In genomic region chr16:80996688-80997138, GRCh38 we compare ENCODE assay signal across 12 cellular contexts. TPM values are rescaled to one million over a fixed set of nuclear protein-coding genes. Genes with fewer than 3 reads are reported as not detected.
DNase-seq lines count a peak whose midpoint lies in the region; ATAC-seq and TF ChIP-seq lines count a peak whose summit lies in the region.
"Had no signal": no experiment of that assay in that cellular context is flagged by ENCODE, and none has a peak within 500 bp of the region (broad histone marks: within the 10 kb centered on the region; RNA-seq: fewer than 3 reads in every experiment).

No MANE protein-coding gene starts in this region.

- no peak for DNase-seq in activated naive CD4-positive, alpha-beta T cell treated with anti-CD3 and anti-CD28 coated beads, Interleukin-2, amount 10 ng/mL, durations not matched to agents 7 days and 5 days
- no peak for DNase-seq in activated naive CD4-positive, alpha-beta T cell treated with anti-CD3 and anti-CD28 coated beads, Interleukin-2, amount 50 U/mL, for 16 hours
- DNase-seq in NCI-H1417 treated with DMSO at 0.1 percent for 48 hours (lab: John Stamatoyannopoulos, UW) (peak; percentile 73), hepatocyte (ENCODE audit: low spot score) (no peak), erythroblast (lab: John Stamatoyannopoulos, UW) (no peak), esophagus muscularis mucosa (ENCODE audit: extremely low spot score) (no peak)
- DNase-seq: DND-41; effector CD8-positive, alpha-beta T cell; NCI-H1694 treated with DMSO at 0.1 percent for 48 hours; occipital lobe had no signal

- H3K27me3 Mint-ChIP-seq in activated naive CD4-positive, alpha-beta T cell treated with anti-CD3 and anti-CD28 coated beads, Interleukin-2, amount 10 ng/mL, durations not matched to agents 7 days and 5 days, result no peaks in the 10 kb centered on the region

- peaks cover 59% of the 10 kb centered on the region for H3K4me1 Mint-ChIP-seq in activated naive CD4-positive, alpha-beta T cell treated with anti-CD3 and anti-CD28 coated beads, Interleukin-2, amount 10 ng/mL, durations not matched to agents 7 days and 5 days

- peak overlapping the region; percentile 71 for H3K4me2 ChIP-seq in hepatocyte

- CTCF ChIA-PET in activated naive CD4-positive, alpha-beta T cell treated with anti-CD3 and anti-CD28 coated beads, Interleukin-2, amount 10 ng/mL, durations not matched to agents 7 days and 5 days (lab: Charles Lee), result interaction anchor here (1.8 kb wide), 1 partner anchor 9 kb away, joined by 5 read pairs; no protein-coding TSS in a partner anchor

- no peak for TF ChIP-seq EP300 in esophagus muscularis mucosa (IDR thresholded peaks at IDR 0.05)

- no peaks in the 10 kb centered on the region for H3K27me3 ChIP-seq in hepatocyte
- H3K27me3 ChIP-seq in thymus (ENCODE audit: control insufficient read depth, insufficient read depth), result no peaks in the 10 kb centered on the region
- H3K27me3 ChIP-seq in esophagus muscularis mucosa, result no peaks in the 10 kb centered on the region

- H3K4me3 ChIP-seq in hepatocyte (no peak overlapping the region), thymus (ENCODE audit: low read length) (peak overlapping the region; percentile 37), esophagus muscularis mucosa (peak overlapping the region in 1 of 4 donors; percentile 2)

- intact Hi-C loops in esophagus muscularis mucosa (cut with DNase I), result no loop called here

- no peaks in the 10 kb centered on the region for H3K9me3 ChIP-seq in hepatocyte (ENCODE audit: low read depth)
- H3K9me3 ChIP-seq in thymus (ENCODE audit: control insufficient read depth), result no peaks in the 10 kb centered on the region
- H3K9me3 ChIP-seq in esophagus muscularis mucosa, result no peaks in the 10 kb centered on the region

- H4K20me1 ChIP-seq in hepatocyte (ENCODE audit: insufficient read depth, poor library complexity, severe bottlenecking), result no peaks in the 10 kb centered on the region

- no peaks in the 10 kb centered on the region for H3K9me2 ChIP-seq in hepatocyte (replicated peaks; ENCODE audit: insufficient read depth)

- no peaks in the 10 kb centered on the region for H3K9me3 Mint-ChIP-seq in activated naive CD4-positive, alpha-beta T cell treated with anti-CD3 and anti-CD28 coated beads, Interleukin-2, amount 10 ng/mL, durations not matched to agents 7 days and 5 days

- H3K4me3 Mint-ChIP-seq in activated naive CD4-positive, alpha-beta T cell treated with anti-CD3 and anti-CD28 coated beads, Interleukin-2, amount 10 ng/mL, durations not matched to agents 7 days and 5 days, result peak overlapping the region; percentile 75

- H3K36me3 ChIP-seq in hepatocyte (replicated peaks; ENCODE audit: insufficient read depth, low read depth), result no peaks in the 10 kb centered on the region
- H3K36me3 ChIP-seq in thymus (ENCODE audit: control insufficient read depth, insufficient read depth), result no peaks in the 10 kb centered on the region
- no peaks in the 10 kb centered on the region for H3K36me3 ChIP-seq in esophagus muscularis mucosa

- H3K27ac ChIP-seq in hepatocyte (peak overlapping the region; percentile 70), thymus (ENCODE audit: low read depth) (no peak overlapping the region), esophagus muscularis mucosa (replicated peaks in 1 of 4) (no peak overlapping the region)

- WGBS in hepatocyte (ENCODE audit: low lambda C conversion rate, missing lambda C conversion rate), result 66% methylated on average over 4 of the region's 4 CpGs
- 44% methylated on average over 4 of the region's 4 CpGs for WGBS in thymus
- 53% methylated on average over 4 of the region's 4 CpGs for WGBS in esophagus muscularis mucosa

- H3K79me2 ChIP-seq in hepatocyte, result peaks cover 84% of the 10 kb centered on the region

- H3K36me3 Mint-ChIP-seq in activated naive CD4-positive, alpha-beta T cell treated with anti-CD3 and anti-CD28 coated beads, Interleukin-2, amount 10 ng/mL, durations not matched to agents 7 days and 5 days, result peaks cover 48% of the 10 kb centered on the region

- H3K4me1 ChIP-seq in hepatocyte (ENCODE audit: insufficient read depth), result peaks cover 12% of the 10 kb centered on the region
- H3K4me1 ChIP-seq in thymus (ENCODE audit: control insufficient read depth, insufficient read depth, low read length), result no peaks in the 10 kb centered on the region
- peaks cover 0 to 9% (median 3%) of the 10 kb centered on the region in 4 donors for H3K4me1 ChIP-seq in esophagus muscularis mucosa

- TF ChIP-seq POLR2A in erythroblast (IDR thresholded peaks at IDR 0.05; ENCODE audit: low read length) (no peak), esophagus muscularis mucosa (IDR thresholded peaks at IDR 0.05; ENCODE audit: low read depth) (no peak)

- no peak for TF ChIP-seq CTCF in hepatocyte (IDR thresholded peaks at IDR 0.05; ENCODE audit: poor library complexity)
- TF ChIP-seq CTCF in esophagus muscularis mucosa (IDR thresholded peaks at IDR 0.05), result no peak

- ATAC-seq in HG03442 (IDR thresholded peaks at IDR 0.05; ENCODE audit: unreplicated experiment), result no peak

- H3K27ac Mint-ChIP-seq in activated naive CD4-positive, alpha-beta T cell treated with anti-CD3 and anti-CD28 coated beads, Interleukin-2, amount 10 ng/mL, durations not matched to agents 7 days and 5 days, result peak overlapping the region; percentile 91

- H2AFZ ChIP-seq in hepatocyte, result no peak overlapping the region

RNA-seq across cellular contexts. Expression of gene CMC2, which starts 10.0 kb away (rescaled TPM):
- 47.4 and 77.6 TPM in 2 replicates for total RNA-seq in hepatocyte
- polyA plus RNA-seq in hepatocyte, result 132 and 133 TPM in 2 replicates
- 94.3 TPM for polyA plus RNA-seq in thymus
- total RNA-seq in esophagus muscularis mucosa, result 10 to 100 TPM; 29.7 to 78.1 (median 41.9) TPM

RNA-seq across cellular contexts. Expression of gene CENPN, which starts 10.3 kb away (rescaled TPM):
- 13.6 and 14.2 TPM in 2 replicates for total RNA-seq in hepatocyte
- polyA plus RNA-seq in hepatocyte, result 16.4 and 16.8 TPM in 2 replicates
- polyA plus RNA-seq in thymus, result 6.3 TPM
- total RNA-seq in esophagus muscularis mucosa, result 1 to 10 TPM; 5.8 to 9.6 (median 6.6) TPM

RNA-seq across cellular contexts. Expression of gene ATMIN, which starts 38.9 kb away (rescaled TPM):
- total RNA-seq in hepatocyte, result 50.8 and 58.4 TPM in 2 replicates
- polyA plus RNA-seq in hepatocyte, result 30.7 and 35.6 TPM in 2 replicates
- polyA plus RNA-seq in thymus, result 19.3 TPM
- 10 to 100 TPM; 26.6 to 34.0 (median 30.4) TPM for total RNA-seq in esophagus muscularis mucosa
